8 cellular contexts compared by ENCODE assay signal in the genomic region with DNA sequence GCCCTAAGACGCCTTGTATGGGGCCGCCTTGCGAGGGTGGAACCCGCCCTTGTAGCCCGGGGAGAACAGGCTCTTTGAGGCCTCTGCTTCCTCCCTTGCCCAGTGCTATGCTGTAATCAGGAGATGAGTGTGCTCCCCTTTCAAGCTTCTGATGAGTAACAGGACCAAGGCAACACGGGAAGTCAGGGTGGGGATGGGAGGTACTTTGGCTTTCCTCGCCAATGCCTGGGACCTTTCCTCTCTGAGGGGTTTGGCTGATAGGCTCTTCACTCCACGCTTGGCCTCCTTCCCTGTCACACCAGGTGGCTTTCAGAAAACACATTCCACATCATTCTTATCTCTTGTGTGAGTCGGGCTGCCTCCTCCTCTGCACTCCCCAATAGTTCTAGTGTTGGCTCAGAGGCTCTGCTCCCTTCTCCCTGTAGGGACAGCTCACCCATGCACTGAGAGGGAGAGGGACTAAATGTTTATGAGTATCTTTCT.
DNase-seq lines count a peak whose midpoint lies in the region; ATAC-seq and TF ChIP-seq lines count a peak whose summit lies in the region.

No MANE protein-coding gene starts in this region.

- H3K4me2 ChIP-seq in Karpas-422 (ENCODE audit: low read depth, low read length, poor library complexity, severe bottlenecking) = no peak overlapping the region

- peak in 1 of 2 donors; percentile 41 for TF ChIP-seq POLR2A in adrenal gland (IDR thresholded peaks at IDR 0.05)

- no peak for TF ChIP-seq CTCF in BE2C (IDR thresholded peaks at IDR 0.05; ENCODE audit: low read depth, low read length)
- peak in 1 of 6 experiments; percentile 5 for TF ChIP-seq CTCF in adrenal gland (IDR thresholded peaks at IDR 0.05)

- H3K4me1 ChIP-seq in BE2C (no peaks in the 10 kb centered on the region; the same call in 1 of the 2 replicates), adrenal gland (replicated peaks in 1 of 2) (peaks cover 0 to 6% of the 10 kb centered on the region in 2 donors), Karpas-422 (ENCODE audit: low read length) (peaks cover 4% of the 10 kb centered on the region; the same call in 1 of the 2 replicates)

- H4K20me1 ChIP-seq in Karpas-422 (ENCODE audit: insufficient read depth, low read depth, low read length) = no peaks in the 10 kb centered on the region

- H3K9me3 ChIP-seq in BE2C = no peaks in the 10 kb centered on the region
- H3K9me3 ChIP-seq in adrenal gland (replicated peaks in 1 of 3) = no peaks in the 10 kb centered on the region
- no peaks in the 10 kb centered on the region for H3K9me3 ChIP-seq in Karpas-422 (ENCODE audit: low read length)

- no peak overlapping the region for H3K4me3 ChIP-seq in BE2C (ENCODE audit: low read depth, low read length)
- H3K4me3 ChIP-seq in adrenal gland = no peak overlapping the region
- H3K4me3 ChIP-seq in Karpas-422 (ENCODE audit: low read length) = no peak overlapping the region

- DNase-seq in BE2C = peak; percentile 18
- peak; percentile 99 for DNase-seq in NCI-H226
- DNase-seq in adrenal gland = peak; percentile 31 to 96 (median 82)
- DNase-seq in kidney tubule cell (ENCODE audit: low spot score) = peak; percentile 67
- DNase-seq in Karpas-422 = no peak
- DNase-seq in DMS 273 treated with DMSO at 0.1 percent for 48 hours (lab: John Stamatoyannopoulos, UW) = no peak
- no peak for DNase-seq in NCI-H524 treated with DMSO at 0.1 percent for 48 hours (lab: John Stamatoyannopoulos, UW)

- no peak overlapping the region for H2AFZ ChIP-seq in Karpas-422 (ENCODE audit: low read length)

- H3K27me3 ChIP-seq in BE2C = no peaks in the 10 kb centered on the region
- H3K27me3 ChIP-seq in adrenal gland = no peaks in the 10 kb centered on the region
- H3K27me3 ChIP-seq in Karpas-422 (ENCODE audit: low read length) = no peaks in the 10 kb centered on the region

- no peaks in the 10 kb centered on the region for H3K36me3 ChIP-seq in BE2C
- H3K36me3 ChIP-seq in adrenal gland (replicated peaks in 1 of 2) = no peaks in the 10 kb centered on the region
- H3K36me3 ChIP-seq in Karpas-422 (ENCODE audit: insufficient read depth, low read length) = no peaks in the 10 kb centered on the region

- 54 to 65% (median 64%) methylated on average over 9 of the region's 9 CpGs for WGBS in adrenal gland, 4 donors

- ATAC-seq in GM18519 (IDR thresholded peaks at IDR 0.05; ENCODE audit: low FRiP score, unreplicated experiment) = no peak

- H3K9me2 ChIP-seq in Karpas-422 (replicated peaks; ENCODE audit: insufficient read depth, low read length) = no peaks in the 10 kb centered on the region

- no peaks in the 10 kb centered on the region for H3K79me2 ChIP-seq in Karpas-422 (ENCODE audit: low read length)

- H3K9ac ChIP-seq in Karpas-422 (ENCODE audit: low read length) = no peak overlapping the region

- intact Hi-C loops in adrenal gland (cut with DNase I) = no loop called here

- H3K27ac ChIP-seq in adrenal gland (peak overlapping the region in 2 of 5 donors; percentile 19 to 50), Karpas-422 (ENCODE audit: low read length) (no peak overlapping the region)

Comparison
In these comparisons a context has a peak if more than half of its experiments do, and no peak if none do; other contexts are left out.
1. DNase-seq: peak in BE2C (single experiment), NCI-H226 (single experiment), adrenal gland (7 of 7) and kidney tubule cell (single experiment); none in Karpas-422 (single experiment), DMS 273 treated with DMSO at 0.1 percent for 48 hours (single experiment) and NCI-H524 treated with DMSO at 0.1 percent for 48 hours (single experiment).